In genomic region chr14:106343636-106344035, GRCh38 we compare ENCODE assay signal across 27 cellular contexts.
DNase-seq lines count a peak whose midpoint lies in the region; ATAC-seq and TF ChIP-seq lines count a peak whose summit lies in the region.
"Had no signal": no experiment of that assay in that cellular context is flagged by ENCODE, and none has a peak within 500 bp of the region (broad histone marks: within the 10 kb centered on the region; RNA-seq: fewer than 3 reads in every experiment).

No MANE protein-coding gene starts in this region.

- no peak overlapping the region for H3K27ac ChIP-seq in right atrium auricular region
- H3K27ac ChIP-seq in OCI-LY1 (ENCODE audit: low read depth, low read length, poor library complexity, severe bottlenecking): peak overlapping the region; percentile 30
- H3K27ac ChIP-seq: HL-60 had no signal

- H3K27me3 ChIP-seq in right atrium auricular region (no peaks in the 10 kb centered on the region), OCI-LY1 (ENCODE audit: insufficient read depth, low read length) (no peaks in the 10 kb centered on the region), HAP-1 (ENCODE audit: low read depth) (0 out of 2 replicates have a peak, but pooled peaks cover 3% of the 10 kb centered on the region)

- intact Hi-C loops in left cardiac atrium (cut with DNase I): no loop called here

- H3K4me3 ChIP-seq in right atrium auricular region: no peak overlapping the region
- H3K4me3 ChIP-seq in OCI-LY1 (ENCODE audit: low read depth, low read length, poor library complexity, severe bottlenecking): no peak overlapping the region
- peak overlapping the region; percentile 2; the same call in 1 of the 2 replicates for H3K4me3 ChIP-seq in iPS-18c (ENCODE audit: insufficient read depth, low read depth, low read length)
- no peak overlapping the region for H3K4me3 ChIP-seq in HAP-1

- H3K4me1 ChIP-seq in right atrium auricular region (no peaks in the 10 kb centered on the region), OCI-LY1 (ENCODE audit: insufficient read depth, low read length, severe bottlenecking) (peaks cover 45% of the 10 kb centered on the region), HAP-1 (no peaks in the 10 kb centered on the region)
- H3K4me1 ChIP-seq: Caco-2 had no signal

- H3K79me2 ChIP-seq in OCI-LY1 (ENCODE audit: insufficient read depth, low read length): no peaks in the 10 kb centered on the region

- no peaks in the 10 kb centered on the region for H4K20me1 ChIP-seq in OCI-LY1 (ENCODE audit: insufficient read depth, low read length)

- H3F3A ChIP-seq in OCI-LY1 (ENCODE audit: insufficient read depth, low read length): no peaks in the 10 kb centered on the region

- no peak overlapping the region for H2AFZ ChIP-seq in OCI-LY1 (ENCODE audit: low read length)

- in situ Hi-C loops in HAP-1 (cut with MboI; ENCODE audit: low sequenced_read_pairs): no loop called here

- H3K9me2 ChIP-seq in OCI-LY1 (ENCODE audit: low read depth, low read length): no peaks in the 10 kb centered on the region

- DNase-seq in right atrium auricular region (ENCODE audit: low spot score) (peak; percentile 62), left cardiac atrium (no peak), HAP-1 (ENCODE audit: low spot score in 2 of 2) (no peak), occipital lobe (lab: John Stamatoyannopoulos, UW) (no peak), NCI-H226 (no peak), DMS153 (lab: John Stamatoyannopoulos, UW) (no peak)
- DNase-seq: 8988T; C1 segment of cervical spinal cord; Caco-2; CD8-positive, alpha-beta T cell; DMS79; GF-D8; Karpas-422; MV-4-11; NCI-H1105 treated with DMSO at 0.1 percent for 48 hours; NCI-H146; NCI-H1930; NCI-H2107; NCI-H446; NCI-H524 treated with DMSO at 0.1 percent for 48 hours; NCI-H774; NK-92 treated with Interleukin-12 subunit alpha and Interleukin-12 subunit beta, amount 100 ng/mL, for 24 hours; Right ventricle myocardium superior; RPMI8226 had no signal

- no peaks in the 10 kb centered on the region for H3K36me3 ChIP-seq in right atrium auricular region
- H3K36me3 ChIP-seq in OCI-LY1 (ENCODE audit: insufficient read depth, low read length): peaks cover 23% of the 10 kb centered on the region; the same call in 1 of the 2 replicates
- H3K36me3 ChIP-seq in HAP-1 (replicated peaks): no peaks in the 10 kb centered on the region

- H3K9me3 ChIP-seq in right atrium auricular region (no peaks in the 10 kb centered on the region), OCI-LY1 (ENCODE audit: low read length) (no peaks in the 10 kb centered on the region), iPS-18c (ENCODE audit: control insufficient read depth, insufficient read depth, low read length) (peaks cover 38% of the 10 kb centered on the region), HAP-1 (no peaks in the 10 kb centered on the region)
- H3K9me3 ChIP-seq: Caco-2 had no signal

- ATAC-seq in left cardiac atrium: no peak
- ATAC-seq: CD8-positive, alpha-beta T cell had no signal

- H3K9ac ChIP-seq in OCI-LY1 (ENCODE audit: low read length): no peak overlapping the region

- TF ChIP-seq CTCF in right atrium auricular region (IDR thresholded peaks at IDR 0.05) (no peak), OCI-LY1 (IDR thresholded peaks at IDR 0.05; ENCODE audit: low read length) (peak; percentile 8; the same call in 1 of the 2 replicates)

- no peak overlapping the region for H3K4me2 ChIP-seq in OCI-LY1 (ENCODE audit: low read length)
